15 cellular contexts compared by ENCODE assay signal in the genomic region with DNA sequence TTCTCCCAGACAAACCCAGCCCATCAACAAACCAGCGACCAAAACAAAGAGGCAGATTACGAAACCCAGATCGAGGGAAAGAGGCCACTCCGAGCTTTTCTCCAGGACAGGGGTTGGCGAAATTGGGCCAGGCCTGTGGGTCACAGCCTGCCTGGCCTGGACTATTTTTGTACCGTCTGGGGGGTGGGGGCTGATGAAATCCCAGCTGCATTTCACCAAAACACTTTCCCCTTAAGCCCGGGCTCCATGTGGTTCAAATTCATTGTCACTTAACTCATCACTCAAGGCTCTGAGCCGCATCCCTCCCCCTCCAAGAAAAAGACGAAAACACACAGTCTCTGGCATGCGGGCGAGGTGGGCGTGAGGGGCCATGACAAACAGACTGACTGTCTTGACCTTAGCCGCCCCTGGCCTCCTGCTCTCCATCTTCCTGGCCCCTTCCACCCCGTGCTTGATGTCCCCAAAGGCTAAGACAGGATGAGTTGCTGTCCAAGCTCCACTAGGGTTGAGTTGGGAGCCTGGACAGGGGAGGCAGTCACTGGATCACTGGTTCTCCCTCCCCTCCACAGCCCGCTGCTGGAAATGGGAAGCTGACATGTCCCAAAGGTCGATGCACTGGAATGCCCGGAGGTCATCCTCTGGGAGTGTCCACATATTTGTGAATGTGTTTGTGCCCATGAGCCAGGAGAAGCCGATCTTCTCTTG. TPM values are rescaled to one million over a fixed set of nuclear protein-coding genes. Genes with fewer than 3 reads are reported as not detected.
DNase-seq lines count a peak whose midpoint lies in the region; ATAC-seq and TF ChIP-seq lines count a peak whose summit lies in the region.
"Had no signal": no experiment of that assay in that cellular context is flagged by ENCODE, and none has a peak within 500 bp of the region (broad histone marks: within the 10 kb centered on the region; RNA-seq: fewer than 3 reads in every experiment).

No MANE protein-coding gene starts in this region.

- H3K36me3 Mint-ChIP-seq in HFFc6 (ENCODE audit: low read depth) (no peaks in the 10 kb centered on the region), WTC11 (no peaks in the 10 kb centered on the region)
- H3K36me3 Mint-ChIP-seq: activated CD4-positive, alpha-beta memory T cell treated with anti-CD3 and anti-CD28 coated beads for 36 hours had no signal

- no peak for TF ChIP-seq EP300 in suprapubic skin (IDR thresholded peaks at IDR 0.05)

- no peak for TF ChIP-seq CTCF in HFFc6 (IDR thresholded peaks at IDR 0.05)
- no peak for TF ChIP-seq CTCF in esophagus squamous epithelium (IDR thresholded peaks at IDR 0.05)
- no peak for TF ChIP-seq CTCF in right lobe of liver (IDR thresholded peaks at IDR 0.05)
- no peak for TF ChIP-seq CTCF in suprapubic skin (IDR thresholded peaks at IDR 0.05)
- no peak for TF ChIP-seq CTCF in WTC11 (IDR thresholded peaks at IDR 0.05)

- POLR2A ChIA-PET in WTC11 (lab: Charles Lee): no interaction called here

- H3K4me3 Mint-ChIP-seq in HFFc6 (peak overlapping the region; percentile 72), WTC11 (no peak overlapping the region)
- H3K4me3 Mint-ChIP-seq: activated CD4-positive, alpha-beta memory T cell treated with anti-CD3 and anti-CD28 coated beads for 36 hours had no signal

- H3K27ac ChIP-seq in esophagus squamous epithelium (peak overlapping the region; percentile 23 to 79 (median 64)), right lobe of liver (peak overlapping the region; percentile 25 to 66 (median 59)), suprapubic skin (peak overlapping the region; percentile 82)

- H3K27me3 ChIP-seq in esophagus squamous epithelium (peaks cover 0 to 35% (median 0%) of the 10 kb centered on the region in 4 donors), right lobe of liver (no peaks in the 10 kb centered on the region), suprapubic skin (no peaks in the 10 kb centered on the region)
- H3K27me3 ChIP-seq: spleen had no signal

- H3K4me1 Mint-ChIP-seq in HFFc6 (ENCODE audit: low read depth) (peaks cover 18% of the 10 kb centered on the region), WTC11 (no peaks in the 10 kb centered on the region)

- H3K9me3 Mint-ChIP-seq in HFFc6 (no peaks in the 10 kb centered on the region), WTC11 (no peaks in the 10 kb centered on the region)
- H3K9me3 Mint-ChIP-seq: activated CD4-positive, alpha-beta memory T cell treated with anti-CD3 and anti-CD28 coated beads for 36 hours had no signal

- H3K36me3 ChIP-seq in esophagus squamous epithelium (no peaks in the 10 kb centered on the region), right lobe of liver (no peaks in the 10 kb centered on the region), suprapubic skin (no peaks in the 10 kb centered on the region)
- H3K36me3 ChIP-seq: spleen had no signal

- peak overlapping the region; percentile 67 for H3K27ac Mint-ChIP-seq in HFFc6
- no peak overlapping the region for H3K27ac Mint-ChIP-seq in WTC11
- H3K27ac Mint-ChIP-seq: activated CD4-positive, alpha-beta memory T cell treated with anti-CD3 and anti-CD28 coated beads for 36 hours had no signal

- H3K4me3 ChIP-seq in esophagus squamous epithelium: peak overlapping the region in 1 of 4 donors; percentile 15
- peak overlapping the region in 1 of 3 donors; percentile 3 for H3K4me3 ChIP-seq in right lobe of liver
- no peak overlapping the region for H3K4me3 ChIP-seq in suprapubic skin
- H3K4me3 ChIP-seq: dorsolateral prefrontal cortex, spleen had no signal

- CTCF ChIA-PET in WTC11 (lab: Charles Lee): interaction anchor here (0.5 to 3.2 kb wide), 5 partner anchors 9 to 252 kb away, joined by 3 to 17 read pairs (median 4); a partner anchor contains a TSS

- TF ChIP-seq POLR2A in esophagus squamous epithelium (IDR thresholded peaks at IDR 0.05) (no peak), right lobe of liver (IDR thresholded peaks at IDR 0.05) (no peak), suprapubic skin (IDR thresholded peaks at IDR 0.05) (no peak)

- intact Hi-C loops in esophagus squamous epithelium (cut with DNase I) (no loop called here), right lobe of liver (cut with DNase I) (no loop called here)

- H3K9me3 ChIP-seq in esophagus squamous epithelium (no peaks in the 10 kb centered on the region), right lobe of liver (no peaks in the 10 kb centered on the region), suprapubic skin (no peaks in the 10 kb centered on the region)
- H3K9me3 ChIP-seq: spleen had no signal

- peak; percentile 94 to 96 (median 96) for ATAC-seq in right lobe of liver
- ATAC-seq in GM19035 (IDR thresholded peaks at IDR 0.05; ENCODE audit: unreplicated experiment): no peak
- ATAC-seq in WTC11: no peak
- ATAC-seq: HCT116 had no signal

- 51 to 65% methylated on average over 13 of the region's 18 CpGs for WGBS in esophagus squamous epithelium, 2 donors
- 17% methylated on average over 11 of the region's 18 CpGs for WGBS in right lobe of liver (ENCODE audit: insufficient coverage, low coverage, low lambda C conversion rate, missing lambda C conversion rate)
- WGBS in suprapubic skin: 42% methylated on average over 17 of the region's 18 CpGs

- no peaks in the 10 kb centered on the region; the same call in 1 of the 2 replicates for H3K27me3 Mint-ChIP-seq in HFFc6 (ENCODE audit: insufficient read depth)
- no peaks in the 10 kb centered on the region for H3K27me3 Mint-ChIP-seq in WTC11 (ENCODE audit: low read depth)

- DNase-seq in HFFc6 (no peak), esophagus squamous epithelium (lab: John Stamatoyannopoulos, UW) (no peak), right lobe of liver (peak; percentile 79 to 89 (median 87)), suprapubic skin (ENCODE audit: low spot score in 2 of 2) (peak; percentile 86 to 87), 8988T (no peak), WTC11 (ENCODE audit: low spot score) (no peak), DMS153 (lab: John Stamatoyannopoulos, UW) (no peak)
- DNase-seq: activated CD4-positive, alpha-beta memory T cell treated with anti-CD3 and anti-CD28 coated beads for 36 hours; activated naive CD4-positive, alpha-beta T cell treated with anti-CD3 and anti-CD28 coated beads, Interleukin-2, amount 50 U/mL, for 16 hours; dorsolateral prefrontal cortex; NCI-H2081; spleen had no signal

- H3K4me1 ChIP-seq in esophagus squamous epithelium: peaks cover 16 to 32% (median 31%) of the 10 kb centered on the region in 3 donors
- peaks cover 0 to 22% (median 10%) of the 10 kb centered on the region in 4 donors for H3K4me1 ChIP-seq in right lobe of liver
- peaks cover 27% of the 10 kb centered on the region for H3K4me1 ChIP-seq in suprapubic skin

TF ChIP-seq in WTC11, 78 proteins besides CTCF, POLR2A, EP300 and RAD21 (continues in another document):
- TF ChIP-seq ZNF263 (CRISPR knock-in tag; IDR thresholded peaks at IDR 0.05; ENCODE audit: low read depth) (no peak), TEAD1 (CRISPR knock-in tag; IDR thresholded peaks at IDR 0.05) (no peak), GABPB1 (CRISPR knock-in tag; IDR thresholded peaks at IDR 0.05) (no peak)
- TF ChIP-seq, protein P1, sequence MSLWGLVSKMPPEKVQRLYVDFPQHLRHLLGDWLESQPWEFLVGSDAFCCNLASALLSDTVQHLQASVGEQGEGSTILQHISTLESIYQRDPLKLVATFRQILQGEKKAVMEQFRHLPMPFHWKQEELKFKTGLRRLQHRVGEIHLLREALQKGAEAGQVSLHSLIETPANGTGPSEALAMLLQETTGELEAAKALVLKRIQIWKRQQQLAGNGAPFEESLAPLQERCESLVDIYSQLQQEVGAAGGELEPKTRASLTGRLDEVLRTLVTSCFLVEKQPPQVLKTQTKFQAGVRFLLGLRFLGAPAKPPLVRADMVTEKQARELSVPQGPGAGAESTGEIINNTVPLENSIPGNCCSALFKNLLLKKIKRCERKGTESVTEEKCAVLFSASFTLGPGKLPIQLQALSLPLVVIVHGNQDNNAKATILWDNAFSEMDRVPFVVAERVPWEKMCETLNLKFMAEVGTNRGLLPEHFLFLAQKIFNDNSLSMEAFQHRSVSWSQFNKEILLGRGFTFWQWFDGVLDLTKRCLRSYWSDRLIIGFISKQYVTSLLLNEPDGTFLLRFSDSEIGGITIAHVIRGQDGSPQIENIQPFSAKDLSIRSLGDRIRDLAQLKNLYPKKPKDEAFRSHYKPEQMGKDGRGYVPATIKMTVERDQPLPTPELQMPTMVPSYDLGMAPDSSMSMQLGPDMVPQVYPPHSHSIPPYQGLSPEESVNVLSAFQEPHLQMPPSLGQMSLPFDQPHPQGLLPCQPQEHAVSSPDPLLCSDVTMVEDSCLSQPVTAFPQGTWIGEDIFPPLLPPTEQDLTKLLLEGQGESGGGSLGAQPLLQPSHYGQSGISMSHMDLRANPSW (CRISPR knock-in tag; conservative IDR thresholded peaks at IDR 0.05; ENCODE audit: low read depth): no peak

RNA-seq across cellular contexts. Expression of a gene that starts 19.2 kb away (rescaled TPM):
- total RNA-seq in HFFc6 (2021; fragmentation: NEBNext Ultra II Directional; extraction: Animal tissue kit (Norgen Biotek cat#: 25700)): not detected
- total RNA-seq in esophagus squamous epithelium (not detected), right lobe of liver (not detected), suprapubic skin (not detected), WTC11 (2021) (0.28 TPM in 1 of 3 replicates, not detected in the others)
- total RNA-seq: activated CD4-positive, alpha-beta memory T cell treated with anti-CD3 and anti-CD28 coated beads for 36 hours; spleen; T-helper 1 cell treated with Interleukin-12 subunit alpha and Interleukin-12 subunit beta and Interleukin-4 antibody, amounts not matched to agents 30 ng/mL and 1 ng/mL, for 36 hours had no signal

RNA-seq across cellular contexts. Expression of a gene that starts 37.8 kb away (rescaled TPM):
- total RNA-seq in HFFc6 (2021; fragmentation: NEBNext Ultra II Directional; extraction: Animal tissue kit (Norgen Biotek cat#: 25700)): 1 to 10 TPM; 3.9 to 7.2 (median 6.0) TPM
- total RNA-seq in esophagus squamous epithelium: 1 to 10 TPM in 1 of 4 donors, under 1 TPM in 1, not detected in 2; 0.34 to 4.4 TPM
- 1 to 10 TPM in 3 of 6 experiments, under 1 TPM in 3; 0.49 to 1.4 (median 1.0) TPM for total RNA-seq in right lobe of liver
- total RNA-seq in suprapubic skin: 1 to 10 TPM in 3 of 4 donors, not detected in 1; 2.0 to 6.8 (median 2.9) TPM
- 4.3 to 7.7 TPM (median 6.6 TPM) in 3 replicates for total RNA-seq in WTC11 (2021)

RNA-seq across cellular contexts. Expression of a gene that starts 49.3 kb away (rescaled TPM):
- under 1 TPM; 0.05 to 0.47 (median 0.32) TPM for total RNA-seq in HFFc6 (2021; fragmentation: NEBNext Ultra II Directional; extraction: Animal tissue kit (Norgen Biotek cat#: 25700))
- total RNA-seq in esophagus squamous epithelium (100 to 1,000 TPM in 3 of 4 donors, 10 to 100 TPM in 1; 99.4 to 436 (median 200) TPM), right lobe of liver (1 to 10 TPM in 5 of 6 experiments, under 1 TPM in 1; 0.56 to 3.9 (median 1.3) TPM), suprapubic skin (100 to 1,000 TPM in 3 of 4 donors, 10 to 100 TPM in 1; 82.6 to 389 (median 254) TPM), WTC11 (2021) (32.0 to 54.3 TPM (median 52.5 TPM) in 3 replicates)
- total RNA-seq: T-helper 1 cell treated with Interleukin-12 subunit alpha and Interleukin-12 subunit beta and Interleukin-4 antibody, amounts not matched to agents 30 ng/mL and 1 ng/mL, for 36 hours had no signal

Comparison
In these comparisons a context has a peak if more than half of its experiments do, and no peak if none do; other contexts are left out.
1. DNase-seq: peak in right lobe of liver (3 of 3) and suprapubic skin (2 of 2); none in HFFc6 (single experiment), esophagus squamous epithelium (single experiment), 8988T (single experiment), WTC11 (single experiment) and DMS153 (single experiment).
2. ATAC-seq: peak in right lobe of liver (4 of 4); none in GM19035 (single experiment) and WTC11 (single experiment).
3. Peak in every context shown above with its lines, with median percentiles within 50 percentile points of each other: H3K27ac ChIP-seq.